8 cellular contexts compared by ENCODE assay signal in genomic region chr17:60079401-60079861, GRCh38. TPM values are rescaled to one million over a fixed set of nuclear protein-coding genes. Genes with fewer than 3 reads are reported as not detected.
DNase-seq lines count a peak whose midpoint lies in the region; ATAC-seq and TF ChIP-seq lines count a peak whose summit lies in the region.

No MANE protein-coding gene starts in this region.

- H3K27me3 Mint-ChIP-seq in glutamatergic neuron (ENCODE audit: unreplicated experiment) = no peaks in the 10 kb centered on the region

- H3K36me3 Mint-ChIP-seq in glutamatergic neuron (ENCODE audit: unreplicated experiment) = no peaks in the 10 kb centered on the region

- CTCF ChIA-PET in AG04450 (lab: Charles Lee) = interaction anchor here (1.6 kb wide), 1 partner anchor 8 kb away, joined by 6 read pairs; no protein-coding TSS in a partner anchor

- H3K27ac ChIP-seq in AG04450 (ENCODE audit: low read depth, low read length) (peak overlapping the region; percentile 58), WERI-Rb-1 (peak overlapping the region; percentile 93), sigmoid colon (peak overlapping the region; percentile 80 to 90 (median 86))

- H3K9me3 ChIP-seq in AG04450 (ENCODE audit: control insufficient read depth, insufficient read depth, low read length) = no peaks in the 10 kb centered on the region
- H3K9me3 ChIP-seq in WERI-Rb-1 (ENCODE audit: severe bottlenecking) = no peaks in the 10 kb centered on the region
- no peaks in the 10 kb centered on the region for H3K9me3 ChIP-seq in sigmoid colon

- ATAC-seq in GM19397 (IDR thresholded peaks at IDR 0.05; ENCODE audit: unreplicated experiment) = no peak

- peaks cover 7% of the 10 kb centered on the region for H3K9me3 Mint-ChIP-seq in glutamatergic neuron (ENCODE audit: unreplicated experiment)

- no peak for TF ChIP-seq EP300 in sigmoid colon (IDR thresholded peaks at IDR 0.05)

- no peak for TF ChIP-seq POLR2A in sigmoid colon (IDR thresholded peaks at IDR 0.05)

- DNase-seq in AG04450 (ENCODE audit: low read depth, low spot score) (no peak), HCEC 1CT (peak; percentile 41), WERI-Rb-1 (peak; percentile 21), glutamatergic neuron (no peak), sigmoid colon (no peak), NCI-H1105 treated with DMSO at 0.1 percent for 48 hours (lab: John Stamatoyannopoulos, UW) (no peak), middle frontal gyrus (ENCODE audit: extremely low spot score, low spot score) (no peak)

- peak overlapping the region; percentile 64 for H3K4me3 ChIP-seq in AG04450 (ENCODE audit: low read depth, low read length)
- peak overlapping the region; percentile 59 for H3K4me3 ChIP-seq in WERI-Rb-1 (ENCODE audit: low read depth, low read length)
- H3K4me3 ChIP-seq in sigmoid colon = peak overlapping the region; percentile 53 to 85 (median 75)

- peak overlapping the region; percentile 45 for H3K27ac Mint-ChIP-seq in glutamatergic neuron (ENCODE audit: unreplicated experiment)

- WGBS in sigmoid colon, 2 donors = 22 to 47% methylated on average over 8 of the region's 8 CpGs

- POLR2A ChIA-PET in AG04450 (lab: Yijun Ruan, JAX) = interaction anchor here (1.8 to 1.9 kb wide), 2 partner anchors 8 to 13 kb away, joined by 5 to 9 read pairs; no protein-coding TSS in a partner anchor

- peaks cover 15% of the 10 kb centered on the region for H3K36me3 ChIP-seq in WERI-Rb-1
- peaks cover 8 to 19% (median 11%) of the 10 kb centered on the region in 4 donors for H3K36me3 ChIP-seq in sigmoid colon

- H3K4me1 Mint-ChIP-seq in glutamatergic neuron (ENCODE audit: low read depth, unreplicated experiment) = peaks cover 10% of the 10 kb centered on the region

- peak overlapping the region; percentile 79 for H3K4me3 Mint-ChIP-seq in glutamatergic neuron (ENCODE audit: unreplicated experiment)

- intact Hi-C loops in sigmoid colon (cut with DNase I) = no loop called here

- H3K4me1 ChIP-seq in sigmoid colon = peaks cover 0 to 24% (median 16%) of the 10 kb centered on the region in 4 donors

- TF ChIP-seq CTCF in AG04450 (IDR thresholded peaks at IDR 0.05; ENCODE audit: low read depth, low read length) (no peak), WERI-Rb-1 (IDR thresholded peaks at IDR 0.05; ENCODE audit: low read depth, low read length) (no peak), glutamatergic neuron (IDR thresholded peaks at IDR 0.05; ENCODE audit: partially characterized antibody, unreplicated experiment) (no peak), sigmoid colon (IDR thresholded peaks at IDR 0.05) (no peak)

- no peaks in the 10 kb centered on the region for H3K27me3 ChIP-seq in AG04450 (ENCODE audit: control insufficient read depth, insufficient read depth, low read length)
- no peaks in the 10 kb centered on the region for H3K27me3 ChIP-seq in WERI-Rb-1 (ENCODE audit: insufficient read depth, low read depth, severe bottlenecking)
- no peaks in the 10 kb centered on the region for H3K27me3 ChIP-seq in sigmoid colon

RNA-seq across cellular contexts. Expression of gene HEATR6, which starts 0.7 kb away (rescaled TPM):
- polyA plus RNA-seq in AG04450 (2011; rRNA removed) = 23.5 and 23.7 TPM in 2 replicates
- 35.7 and 42.3 TPM in 2 replicates for polyA minus RNA-seq in AG04450 (2011; rRNA and poly(A)+ RNA removed)
- 28.0 TPM for total RNA-seq in glutamatergic neuron (ENCODE audit: unreplicated experiment)
- 10 to 100 TPM in 3 of 4 donors, 1 to 10 TPM in 1; 9.1 to 21.4 (median 19.5) TPM for total RNA-seq in sigmoid colon
- 1 to 10 TPM; 2.8 to 8.4 (median 3.0) TPM for polyA plus RNA-seq in sigmoid colon

Comparison
In these comparisons a context has a peak if more than half of its experiments do, and no peak if none do; other contexts are left out.
1. DNase-seq: peak in HCEC 1CT (single experiment) and WERI-Rb-1 (single experiment); none in AG04450 (single experiment), glutamatergic neuron (single experiment), sigmoid colon (single experiment), NCI-H1105 treated with DMSO at 0.1 percent for 48 hours (single experiment) and middle frontal gyrus (single experiment).
2. Peak in every context shown above with its lines, with median percentiles within 50 percentile points of each other: H3K27ac ChIP-seq and H3K4me3 ChIP-seq.